8 cellular contexts compared by ENCODE assay signal in genomic region chr1:84620720-84621313, GRCh38. TPM values are rescaled to one million over a fixed set of nuclear protein-coding genes. Genes with fewer than 3 reads are reported as not detected.
DNase-seq lines count a peak whose midpoint lies in the region; ATAC-seq, FAIRE-seq and TF ChIP-seq lines count a peak whose summit lies in the region.

No MANE protein-coding gene starts in this region.

- H3K36me3 ChIP-seq in KMS-11 (ENCODE audit: insufficient read depth): no peaks in the 10 kb centered on the region
- no peaks in the 10 kb centered on the region for H3K36me3 ChIP-seq in stomach smooth muscle (ENCODE audit: control insufficient read depth in 2 of 2, insufficient read depth in 2 of 2, low read length in 2 of 2)

- no peaks in the 10 kb centered on the region for H3K79me2 ChIP-seq in KMS-11 (ENCODE audit: insufficient read depth, low read depth)

- H3K4me2 ChIP-seq in KMS-11: no peak overlapping the region

- H3K27ac Mint-ChIP-seq in activated T-helper 2 cell treated with anti-CD3 and anti-CD28 coated beads, Interferon-gamma antibody, Interleukin-2, Interleukin-4, amounts not matched to agents 10 μg/mL and 5 μg/mL and 100 μg/mL, durations not matched to agents 14 hours and 24 hours and 36 hours: peak overlapping the region; percentile 88
- peak overlapping the region; percentile 83 for H3K27ac Mint-ChIP-seq in neural crest cell (ENCODE audit: unreplicated experiment)

- H3K9me3 ChIP-seq in stomach smooth muscle (ENCODE audit: control insufficient read depth in 2 of 2, low read length in 2 of 2): no peaks in the 10 kb centered on the region

- no peaks in the 10 kb centered on the region for H3K27me3 ChIP-seq in KMS-11 (ENCODE audit: insufficient read depth, low read depth)
- H3K27me3 ChIP-seq in stomach smooth muscle (ENCODE audit: control insufficient read depth in 1 of 2, insufficient read depth in 2 of 2, low read length in 2 of 2): no peaks in the 10 kb centered on the region

- H3K27me3 Mint-ChIP-seq in activated T-helper 2 cell treated with anti-CD3 and anti-CD28 coated beads, Interferon-gamma antibody, Interleukin-2, Interleukin-4, amounts not matched to agents 10 μg/mL and 5 μg/mL and 100 μg/mL, durations not matched to agents 14 hours and 24 hours and 36 hours (ENCODE audit: low read depth): peaks cover under 1% of the 10 kb centered on the region
- H3K27me3 Mint-ChIP-seq in neural crest cell (ENCODE audit: low read depth): no peaks in the 10 kb centered on the region

- intact Hi-C loops in activated T-helper 2 cell treated with anti-CD3 and anti-CD28 coated beads, Interferon-gamma antibody, Interleukin-2, Interleukin-4, amounts not matched to agents 10 μg/mL and 5 μg/mL and 100 μg/mL, durations not matched to agents 14 hours and 24 hours and 36 hours (cut with micrococcal nuclease): loop anchor here (1.0 to 5.0 kb wide), 7 partner anchors 70 to 480 kb away; partner anchors contain the start of genes GNG5, RPF1, SPATA1 and SSX2IP

- H4K20me1 ChIP-seq in KMS-11 (ENCODE audit: insufficient read depth): no peaks in the 10 kb centered on the region

- peak overlapping the region; percentile 89 for H3K4me3 Mint-ChIP-seq in activated T-helper 2 cell treated with anti-CD3 and anti-CD28 coated beads, Interferon-gamma antibody, Interleukin-2, Interleukin-4, amounts not matched to agents 10 μg/mL and 5 μg/mL and 100 μg/mL, durations not matched to agents 14 hours and 24 hours and 36 hours (ENCODE audit: low read depth)
- peak overlapping the region; percentile 88 for H3K4me3 Mint-ChIP-seq in neural crest cell

- peak overlapping the region; percentile 58 for H2AFZ ChIP-seq in KMS-11 (ENCODE audit: low read depth)

- H3K27ac ChIP-seq in KMS-11 (peak overlapping the region; percentile 18; the same call in 1 of the 2 replicates), stomach smooth muscle (ENCODE audit: low read length) (peak overlapping the region; percentile 31)

- peaks cover 23% of the 10 kb centered on the region for H3K4me1 Mint-ChIP-seq in activated T-helper 2 cell treated with anti-CD3 and anti-CD28 coated beads, Interferon-gamma antibody, Interleukin-2, Interleukin-4, amounts not matched to agents 10 μg/mL and 5 μg/mL and 100 μg/mL, durations not matched to agents 14 hours and 24 hours and 36 hours (ENCODE audit: low read depth)
- peaks cover 13% of the 10 kb centered on the region for H3K4me1 Mint-ChIP-seq in neural crest cell

- DNase-seq in DMS79 treated with DMSO at 0.1 percent for 48 hours (lab: John Stamatoyannopoulos, UW): peak; percentile 59
- DNase-seq in RCC 7860 (ENCODE audit: low spot score): peak; percentile 58
- DNase-seq in activated T-helper 2 cell treated with anti-CD3 and anti-CD28 coated beads, Interferon-gamma antibody, Interleukin-2, Interleukin-4, amounts not matched to agents 10 μg/mL and 5 μg/mL and 100 μg/mL, durations not matched to agents 14 hours and 24 hours and 36 hours (ENCODE audit: low spot score): peak; percentile 77
- DNase-seq in foreskin fibroblast: peak; percentile 69 to 88
- peak; percentile 86 for DNase-seq in neural crest cell (ENCODE audit: low read depth, low spot score)

- H3K4me1 ChIP-seq in KMS-11 (ENCODE audit: low read depth, poor library complexity, severe bottlenecking): no peaks in the 10 kb centered on the region
- peaks cover 24% of the 10 kb centered on the region for H3K4me1 ChIP-seq in stomach smooth muscle (ENCODE audit: control insufficient read depth, insufficient read depth, low read length)

- FAIRE-seq in RCC 7860 (lab: Jason Lieb, UNC): no peak

- H3K36me3 Mint-ChIP-seq in activated T-helper 2 cell treated with anti-CD3 and anti-CD28 coated beads, Interferon-gamma antibody, Interleukin-2, Interleukin-4, amounts not matched to agents 10 μg/mL and 5 μg/mL and 100 μg/mL, durations not matched to agents 14 hours and 24 hours and 36 hours (ENCODE audit: low read depth): no peaks in the 10 kb centered on the region
- no peaks in the 10 kb centered on the region for H3K36me3 Mint-ChIP-seq in neural crest cell (ENCODE audit: low read depth)

- TF ChIP-seq CTCF in KMS-11 (conservative IDR thresholded peaks at IDR 0.05; ENCODE audit: low read depth, low read length) (peak; percentile 82), foreskin fibroblast (IDR thresholded peaks at IDR 0.05; ENCODE audit: low read depth, low read length) (peak; percentile 83), neural crest cell (conservative IDR thresholded peaks at IDR 0.05) (peak; percentile 98)

- H3K9me3 Mint-ChIP-seq in activated T-helper 2 cell treated with anti-CD3 and anti-CD28 coated beads, Interferon-gamma antibody, Interleukin-2, Interleukin-4, amounts not matched to agents 10 μg/mL and 5 μg/mL and 100 μg/mL, durations not matched to agents 14 hours and 24 hours and 36 hours: no peaks in the 10 kb centered on the region
- no peaks in the 10 kb centered on the region for H3K9me3 Mint-ChIP-seq in neural crest cell

- ATAC-seq in GM21786 (IDR thresholded peaks at IDR 0.05; ENCODE audit: unreplicated experiment): peak; percentile 96

- H3K9ac ChIP-seq in KMS-11 (peak overlapping the region; percentile 42; the same call in 1 of the 2 replicates), stomach smooth muscle (ENCODE audit: low read length in 2 of 2) (peak overlapping the region; percentile 51 to 64)

- H3K4me3 ChIP-seq in KMS-11 (IDR thresholded peaks at IDR 0.05; ENCODE audit: insufficient read depth, low read depth, low read length): no peak overlapping the region
- peak overlapping the region; percentile 54 to 69 for H3K4me3 ChIP-seq in foreskin fibroblast (ENCODE audit: low read depth in 1 of 2, low read length in 2 of 2)
- H3K4me3 ChIP-seq in stomach smooth muscle (ENCODE audit: low read length in 2 of 2): peak overlapping the region; percentile 80 to 81

RNA-seq across cellular contexts. Expression of gene CTBS, which starts 46.6 kb away (rescaled TPM):
- 14.1 and 15.1 TPM in 2 replicates for total RNA-seq in activated T-helper 2 cell treated with anti-CD3 and anti-CD28 coated beads, Interferon-gamma antibody, Interleukin-2, Interleukin-4, amounts not matched to agents 10 μg/mL and 5 μg/mL and 100 μg/mL, durations not matched to agents 14 hours and 24 hours and 36 hours
- 3.6 and 3.8 TPM in 2 replicates for total RNA-seq in neural crest cell
